ENCODE assay signal across 1 cellular context in the genomic region with DNA sequence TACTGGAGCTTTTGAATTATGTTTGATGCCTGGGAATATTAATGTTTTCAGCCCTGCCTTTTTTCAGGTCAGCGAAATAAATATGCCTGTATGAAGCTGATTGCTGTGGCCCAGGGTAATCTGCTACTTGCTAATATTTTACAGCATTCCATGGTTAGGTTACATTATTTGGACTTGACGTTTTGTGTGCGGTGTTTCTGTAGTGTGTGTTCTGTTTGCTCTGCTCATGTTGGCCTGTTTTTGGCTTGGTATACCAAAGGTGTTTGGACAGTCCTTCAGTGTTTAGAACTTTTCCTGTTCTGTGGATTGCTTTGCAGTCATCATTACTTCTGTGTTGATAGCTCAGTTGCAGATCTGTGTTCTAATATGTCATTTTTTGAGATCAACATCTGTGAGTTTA.
A peak's percentile ranks its signal among the peaks of the same experiment; 100 is the strongest.
TF ChIP-seq lines count a peak whose summit lies in the region.

No MANE protein-coding gene starts in this region.

TF ChIP-seq in liver, 16 proteins besides CTCF, POLR2A, EP300 and RAD21 (continued from another document):
- TF ChIP-seq, protein P1, sequence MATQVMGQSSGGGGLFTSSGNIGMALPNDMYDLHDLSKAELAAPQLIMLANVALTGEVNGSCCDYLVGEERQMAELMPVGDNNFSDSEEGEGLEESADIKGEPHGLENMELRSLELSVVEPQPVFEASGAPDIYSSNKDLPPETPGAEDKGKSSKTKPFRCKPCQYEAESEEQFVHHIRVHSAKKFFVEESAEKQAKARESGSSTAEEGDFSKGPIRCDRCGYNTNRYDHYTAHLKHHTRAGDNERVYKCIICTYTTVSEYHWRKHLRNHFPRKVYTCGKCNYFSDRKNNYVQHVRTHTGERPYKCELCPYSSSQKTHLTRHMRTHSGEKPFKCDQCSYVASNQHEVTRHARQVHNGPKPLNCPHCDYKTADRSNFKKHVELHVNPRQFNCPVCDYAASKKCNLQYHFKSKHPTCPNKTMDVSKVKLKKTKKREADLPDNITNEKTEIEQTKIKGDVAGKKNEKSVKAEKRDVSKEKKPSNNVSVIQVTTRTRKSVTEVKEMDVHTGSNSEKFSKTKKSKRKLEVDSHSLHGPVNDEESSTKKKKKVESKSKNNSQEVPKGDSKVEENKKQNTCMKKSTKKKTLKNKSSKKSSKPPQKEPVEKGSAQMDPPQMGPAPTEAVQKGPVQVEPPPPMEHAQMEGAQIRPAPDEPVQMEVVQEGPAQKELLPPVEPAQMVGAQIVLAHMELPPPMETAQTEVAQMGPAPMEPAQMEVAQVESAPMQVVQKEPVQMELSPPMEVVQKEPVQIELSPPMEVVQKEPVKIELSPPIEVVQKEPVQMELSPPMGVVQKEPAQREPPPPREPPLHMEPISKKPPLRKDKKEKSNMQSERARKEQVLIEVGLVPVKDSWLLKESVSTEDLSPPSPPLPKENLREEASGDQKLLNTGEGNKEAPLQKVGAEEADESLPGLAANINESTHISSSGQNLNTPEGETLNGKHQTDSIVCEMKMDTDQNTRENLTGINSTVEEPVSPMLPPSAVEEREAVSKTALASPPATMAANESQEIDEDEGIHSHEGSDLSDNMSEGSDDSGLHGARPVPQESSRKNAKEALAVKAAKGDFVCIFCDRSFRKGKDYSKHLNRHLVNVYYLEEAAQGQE (IDR thresholded peaks at IDR 0.05), result peak; percentile 47
TF ChIP-seq in liver: peak in this region for 7.
